ENCODE assay signal across 9 cellular contexts in the genomic region with DNA sequence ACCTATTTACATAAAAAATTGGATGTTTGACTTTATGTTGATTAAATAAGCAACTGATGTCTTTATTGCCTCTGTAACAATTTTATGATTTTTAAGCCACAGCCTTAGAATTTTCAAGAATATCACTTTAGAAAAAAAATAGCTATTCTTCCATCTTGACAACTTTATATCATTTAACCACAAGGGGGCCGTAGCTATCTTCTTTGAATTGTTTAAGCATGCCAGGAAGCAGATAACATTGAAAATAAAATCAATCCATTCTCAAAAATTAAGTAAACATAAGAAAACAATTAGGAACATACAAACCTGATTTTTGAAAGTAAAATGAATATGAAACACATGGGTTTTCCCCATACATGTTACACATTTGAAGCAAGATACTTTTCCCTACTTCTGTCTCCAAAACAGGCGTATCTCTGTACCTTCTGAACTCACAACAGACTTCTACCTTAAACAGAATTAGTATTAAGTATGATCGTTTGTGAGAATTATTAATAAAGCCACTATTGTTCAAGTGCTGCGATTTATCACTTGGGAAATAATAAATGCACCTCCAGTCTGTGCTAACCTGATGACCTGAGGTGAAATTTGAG.
A peak's percentile ranks its signal among the peaks of the same experiment; 100 is the strongest.
DNase-seq lines count a peak whose midpoint lies in the region; ATAC-seq and TF ChIP-seq lines count a peak whose summit lies in the region.
"Had no signal": no experiment of that assay in that cellular context is flagged by ENCODE, and none has a peak within 500 bp of the region (broad histone marks: within the 10 kb centered on the region; RNA-seq: fewer than 3 reads in every experiment).

No MANE protein-coding gene starts in this region.

- no peaks in the 10 kb centered on the region for H4K20me1 ChIP-seq in MM.1S (ENCODE audit: insufficient read depth, low read length)

- intact Hi-C loops in stomach (cut with DNase I; ENCODE audit: low total_unique reads): no loop called here

- H3K9me2 ChIP-seq in MM.1S (replicated peaks; ENCODE audit: insufficient read depth, low read length): no peaks in the 10 kb centered on the region

- TF ChIP-seq EP300 in stomach (IDR thresholded peaks at IDR 0.05): no peak

- no peak overlapping the region for H3K9ac ChIP-seq in MM.1S (ENCODE audit: low read length)

- DNase-seq in GM04504 (ENCODE audit: low read depth): peak; percentile 17
- peak; percentile 49 for DNase-seq in MM.1S
- no peak for DNase-seq in RWPE2 (ENCODE audit: low spot score)
- peak; percentile 69 for DNase-seq in fibroblast of pulmonary artery (ENCODE audit: low read depth)
- no peak for DNase-seq in stomach
- DNase-seq in activated T-cell treated with anti-CD3 and anti-CD28 coated beads, Interleukin-2, amount 50 U/mL, for 1 hour: no peak
- DNase-seq: activated B cell treated with CpG ODN at 0.5 μM for 24 hours had no signal

- H3K36me3 ChIP-seq in MM.1S (replicated peaks; ENCODE audit: insufficient read depth, low read length): no peaks in the 10 kb centered on the region
- H3K36me3 ChIP-seq in RWPE2 (ENCODE audit: low read depth): no peaks in the 10 kb centered on the region
- no peaks in the 10 kb centered on the region for H3K36me3 ChIP-seq in stomach

- no peak for ATAC-seq in RWPE2 (ENCODE audit: low read depth)
- no peak for ATAC-seq in HG02798 (IDR thresholded peaks at IDR 0.05; ENCODE audit: poor library complexity, unreplicated experiment)
- ATAC-seq in HG02763 (IDR thresholded peaks at IDR 0.05; ENCODE audit: unreplicated experiment): no peak

- H3F3A ChIP-seq in MM.1S (ENCODE audit: insufficient read depth, low read length): no peaks in the 10 kb centered on the region

- no peak for TF ChIP-seq POLR2A in stomach (IDR thresholded peaks at IDR 0.05)

- 27 to 42% (median 37%) methylated on average over 4 of the region's 4 CpGs for WGBS in stomach, 5 donors

- peak; percentile 64 for TF ChIP-seq CTCF in MM.1S (IDR thresholded peaks at IDR 0.05; ENCODE audit: low read length)
- peak; percentile 83 for TF ChIP-seq CTCF in RWPE2 (IDR thresholded peaks at IDR 0.05; ENCODE audit: poor library complexity, severe bottlenecking)
- peak; percentile 63 for TF ChIP-seq CTCF in fibroblast of pulmonary artery (IDR thresholded peaks at IDR 0.05; ENCODE audit: low read length, missing control alignments)
- peak in 5 of 7 experiments; percentile 17 to 63 (median 34) for TF ChIP-seq CTCF in stomach (IDR thresholded peaks at IDR 0.05)

- H3K4me3 ChIP-seq in MM.1S (ENCODE audit: low read length): no peak overlapping the region
- H3K4me3 ChIP-seq in RWPE2 (ENCODE audit: severe bottlenecking): no peak overlapping the region
- H3K4me3 ChIP-seq in fibroblast of pulmonary artery (replicated peaks; ENCODE audit: low read depth, low read length): no peak overlapping the region
- no peak overlapping the region for H3K4me3 ChIP-seq in stomach

- H3K27me3 ChIP-seq in MM.1S (replicated peaks; ENCODE audit: insufficient read depth, low read length) (no peaks in the 10 kb centered on the region), RWPE2 (ENCODE audit: insufficient read depth, poor library complexity, severe bottlenecking) (peaks cover 5% of the 10 kb centered on the region), stomach (no peaks in the 10 kb centered on the region)

- H3K9me3 ChIP-seq in MM.1S (replicated peaks; ENCODE audit: insufficient read depth, low read length) (no peaks in the 10 kb centered on the region), RWPE2 (ENCODE audit: severe bottlenecking) (no peaks in the 10 kb centered on the region), stomach (no peaks in the 10 kb centered on the region)

- H3K4me2 ChIP-seq in MM.1S (ENCODE audit: low read depth, low read length): no peak overlapping the region

- H2AFZ ChIP-seq in MM.1S (ENCODE audit: low read length): no peak overlapping the region

- no peak overlapping the region for H3K27ac ChIP-seq in MM.1S (ENCODE audit: low read length)
- no peak overlapping the region for H3K27ac ChIP-seq in RWPE2 (ENCODE audit: poor library complexity, severe bottlenecking)
- no peak overlapping the region for H3K27ac ChIP-seq in stomach

- no peaks in the 10 kb centered on the region for H3K4me1 ChIP-seq in MM.1S (ENCODE audit: low read length)
- H3K4me1 ChIP-seq in RWPE2 (ENCODE audit: insufficient read depth, poor library complexity, severe bottlenecking): no peaks in the 10 kb centered on the region
- peaks cover 0 to 8% (median 0%) of the 10 kb centered on the region in 4 donors for H3K4me1 ChIP-seq in stomach

- no peaks in the 10 kb centered on the region for H3K79me2 ChIP-seq in MM.1S (ENCODE audit: low read length)

Comparison
In these comparisons a context has a peak if more than half of its experiments do, and no peak if none do; other contexts are left out.
1. DNase-seq: peak in GM04504 (single experiment), MM.1S (single experiment) and fibroblast of pulmonary artery (single experiment); none in RWPE2 (single experiment), stomach (single experiment) and activated T-cell treated with anti-CD3 and anti-CD28 coated beads, Interleukin-2, amount 50 U/mL, for 1 hour (single experiment).
2. Peak in every context shown above with its lines, with median percentiles within 50 percentile points of each other: CTCF ChIP-seq.